ENCODE assay signal across 35 cellular contexts in the genomic region with DNA sequence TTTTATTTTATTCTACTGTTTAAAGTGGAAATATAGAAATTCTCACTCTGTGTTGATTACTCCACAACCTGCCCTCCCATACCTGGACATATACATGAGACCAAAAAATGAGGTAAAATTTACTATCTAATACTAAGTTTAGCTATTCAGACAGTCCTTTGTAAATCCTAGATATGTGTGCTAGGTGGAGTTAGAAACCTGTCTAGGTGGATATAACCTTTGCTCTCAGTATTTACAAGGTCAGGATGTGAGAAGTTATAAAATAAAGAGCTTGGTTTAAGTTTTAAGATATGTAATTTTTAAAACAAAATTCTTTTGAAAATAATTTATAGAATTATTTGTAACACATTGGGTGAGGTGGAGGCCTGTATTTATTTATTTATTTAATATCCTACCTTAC.
A peak's percentile ranks its signal among the peaks of the same experiment; 100 is the strongest.
DNase-seq lines count a peak whose midpoint lies in the region; ATAC-seq, FAIRE-seq and TF ChIP-seq lines count a peak whose summit lies in the region.
"Had no signal": no experiment of that assay in that cellular context is flagged by ENCODE, and none has a peak within 500 bp of the region (broad histone marks: within the 10 kb centered on the region; RNA-seq: fewer than 3 reads in every experiment).

No MANE protein-coding gene starts in this region.

- TF ChIP-seq CTCF in HCT116 (IDR thresholded peaks at IDR 0.05 in 2 of 3, conservative IDR thresholded peaks at IDR 0.05 in 1 of 3; ENCODE audit: borderline replicate concordance in 1 of 3, insufficient read depth in 1 of 3, low read depth in 2 of 3, low read length in 2 of 3) (no peak), mucosa of descending colon (IDR thresholded peaks at IDR 0.05) (no peak), prostate gland (IDR thresholded peaks at IDR 0.05) (no peak), GM10248 (IDR thresholded peaks at IDR 0.05; ENCODE audit: control extremely low read depth, extremely low read depth, low read depth, missing control alignments) (no peak)

- no peak overlapping the region; the same call in 1 of the 2 replicates for H3K9ac ChIP-seq in HCT116 (ENCODE audit: low read length)
- H3K9ac ChIP-seq: BLaER1; BLaER1 treated with 17β-estradiol and CSF1 and Interleukin-3, amounts not matched to agents 10 nM and 100 nM had no signal

- TF ChIP-seq RAD21 in HCT116 (IDR thresholded peaks at IDR 0.05; ENCODE audit: low read depth), result no peak

- POLR2A ChIA-PET in HCT116 (lab: Charles Lee) (no interaction called here), GM10248 (lab: Yijun Ruan, JAX) (no interaction called here)

- H3K27ac ChIP-seq in HCT116 (ENCODE audit: low read depth, low read length) (peak overlapping the region; percentile 94), small intestine (ENCODE audit: low read depth in 1 of 2, low read length in 1 of 2) (no peak overlapping the region), prostate gland (no peak overlapping the region)
- H3K27ac ChIP-seq: 22Rv1; A549; BLaER1; BLaER1 treated with 17β-estradiol and CSF1 and Interleukin-3, amounts not matched to agents 10 nM and 100 nM; C4-2B had no signal

- H4K20me1 ChIP-seq in HCT116 (ENCODE audit: insufficient read depth), result no peaks in the 10 kb centered on the region
- H4K20me1 ChIP-seq: BLaER1; BLaER1 treated with 17β-estradiol and CSF1 and Interleukin-3, amounts not matched to agents 10 nM and 100 nM had no signal

- no peak overlapping the region for H2AFZ ChIP-seq in HCT116 (ENCODE audit: low read depth, low read length, poor library complexity, severe bottlenecking)

- intact Hi-C loops in HCT116 (cut with micrococcal nuclease) (no loop called here), left colon (cut with DNase I, micrococcal nuclease) (no loop called here), mucosa of descending colon (cut with DNase I, micrococcal nuclease) (no loop called here), prostate gland (cut with DNase I) (no loop called here)

- no peaks in the 10 kb centered on the region for H3K27me3 ChIP-seq in HCT116 (ENCODE audit: insufficient read depth, low read length)
- no peaks in the 10 kb centered on the region for H3K27me3 ChIP-seq in small intestine (ENCODE audit: control insufficient read depth in 2 of 2, insufficient read depth in 2 of 2, low read length in 2 of 2)
- no peaks in the 10 kb centered on the region for H3K27me3 ChIP-seq in prostate gland (replicated peaks; ENCODE audit: insufficient read depth)
- H3K27me3 ChIP-seq: BE2C; BLaER1; BLaER1 treated with 17β-estradiol and CSF1 and Interleukin-3, amounts not matched to agents 10 nM and 100 nM had no signal

- CTCF ChIA-PET in HCT116 (lab: Charles Lee), result no interaction called here
- CTCF ChIA-PET in GM10248 (lab: Yijun Ruan, JAX), result interaction anchor here (1.4 kb wide), 1 partner anchor 9 kb away, joined by 3 read pairs; no protein-coding TSS in a partner anchor

- no peaks in the 10 kb centered on the region for H3K9me2 ChIP-seq in HCT116 (ENCODE audit: insufficient read depth)

- no peak for FAIRE-seq in small intestine (lab: Jason Lieb, UNC)
- FAIRE-seq: A204.1, A549, D721Med had no signal

- H3K4me2 ChIP-seq in HCT116 (ENCODE audit: low read length), result no peak overlapping the region
- H3K4me2 ChIP-seq: A549; BLaER1; BLaER1 treated with 17β-estradiol and CSF1 and Interleukin-3, amounts not matched to agents 10 nM and 100 nM had no signal

- no TSS peak for BruUV-seq in HCT116 (replicated peaks; lab: Mats Ljungman, UMichigan)

- H3K4me1 ChIP-seq in HCT116 (ENCODE audit: control insufficient read depth in 1 of 2, insufficient read depth in 2 of 2, low read length in 2 of 2), result peaks cover 87 to 94% of the 10 kb centered on the region in 2 experiments
- H3K4me1 ChIP-seq in mucosa of descending colon (ENCODE audit: low read depth), result peaks cover 13% of the 10 kb centered on the region
- peaks cover 0 to 2% of the 10 kb centered on the region in 2 donors for H3K4me1 ChIP-seq in small intestine (ENCODE audit: control insufficient read depth in 2 of 2, insufficient read depth in 1 of 2, low read depth in 1 of 2, low read length in 1 of 2)
- peaks cover 4% of the 10 kb centered on the region for H3K4me1 ChIP-seq in prostate gland (replicated peaks)
- H3K4me1 ChIP-seq: A549; BE2C; BLaER1; BLaER1 treated with 17β-estradiol and CSF1 and Interleukin-3, amounts not matched to agents 10 nM and 100 nM had no signal

- H3K79me2 ChIP-seq in HCT116 (ENCODE audit: insufficient read depth, low read length), result peaks cover 59% of the 10 kb centered on the region

- H3K4me3 ChIP-seq in HCT116 (replicated peaks in 1 of 2; ENCODE audit: low read depth in 1 of 2, low read length in 2 of 2), result no peak overlapping the region
- H3K4me3 ChIP-seq in mucosa of descending colon, result no peak overlapping the region
- H3K4me3 ChIP-seq in small intestine (ENCODE audit: low read depth in 1 of 2, low read length in 2 of 2), result no peak overlapping the region
- no peak overlapping the region for H3K4me3 ChIP-seq in prostate gland
- H3K4me3 ChIP-seq: A549; BLaER1; BLaER1 treated with 17β-estradiol and CSF1 and Interleukin-3, amounts not matched to agents 10 nM and 100 nM had no signal

- H3K36me3 ChIP-seq in HCT116 (ENCODE audit: control insufficient read depth in 1 of 2, insufficient read depth in 2 of 2, low read length in 2 of 2) (no peaks in the 10 kb centered on the region), mucosa of descending colon (ENCODE audit: low read depth) (no peaks in the 10 kb centered on the region), small intestine (ENCODE audit: control insufficient read depth in 2 of 2, insufficient read depth in 2 of 2, low read length in 2 of 2) (no peaks in the 10 kb centered on the region), prostate gland (no peaks in the 10 kb centered on the region)
- H3K36me3 ChIP-seq: BE2C; BLaER1; BLaER1 treated with 17β-estradiol and CSF1 and Interleukin-3, amounts not matched to agents 10 nM and 100 nM had no signal

- no peaks in the 10 kb centered on the region for H3K9me3 ChIP-seq in HCT116 (ENCODE audit: control insufficient read depth in 1 of 2, insufficient read depth in 1 of 2, low read depth in 1 of 2, low read length in 2 of 2)
- H3K9me3 ChIP-seq in mucosa of descending colon, result no peaks in the 10 kb centered on the region
- H3K9me3 ChIP-seq in small intestine (ENCODE audit: control insufficient read depth, low read depth), result no peaks in the 10 kb centered on the region
- H3K9me3 ChIP-seq in prostate gland, result no peaks in the 10 kb centered on the region
- H3K9me3 ChIP-seq: A549; BE2C; BLaER1; BLaER1 treated with 17β-estradiol and CSF1 and Interleukin-3, amounts not matched to agents 10 nM and 100 nM; Caco-2 had no signal

- RAD21 ChIA-PET in HCT116 (lab: Charles Lee; ENCODE audit: low non-redundant PET in 1 of 2, low total read pairs in 2 of 2, uncharacterized antibody in 2 of 2, unreplicated experiment in 2 of 2), result no interaction called here

- no peak for DNase-seq in HCT116 (ENCODE audit: low read depth, low spot score)
- DNase-seq in left colon, result no peak
- no peak for DNase-seq in mucosa of descending colon
- DNase-seq in small intestine, result peak; percentile 42
- DNase-seq in cerebellar nuclear complex (lab: John Stamatoyannopoulos, UW), result no peak
- DNase-seq in prostate gland (ENCODE audit: low spot score), result no peak
- DNase-seq in GM10248 (ENCODE audit: extremely low spot score), result no peak
- no peak for DNase-seq in D341Med (ENCODE audit: low spot score)
- DNase-seq: 8988T; ACHN; AML-193; BE2C; C1 segment of cervical spinal cord; Caco-2; Calu3; CD4-positive, alpha-beta memory T cell; CD4-positive, alpha-beta T cell; CD4-positive, CD25-positive, alpha-beta regulatory T cell; CD8-positive, alpha-beta memory T cell; CD8-positive, alpha-beta T cell; COR-L47; DMS 273 treated with DMSO at 0.1 percent for 48 hours; DMS153; DMS53; DMS79; DMS79 treated with DMSO at 0.1 percent for 48 hours; DND-41; EL had no signal

- ATAC-seq in HCT116, result no peak
- peak; percentile 74 for ATAC-seq in left colon
- peak; percentile 58 for ATAC-seq in mucosa of descending colon
- ATAC-seq: A549; CD8-positive, alpha-beta T cell had no signal

- no peak for TF ChIP-seq POLR2A in HCT116 (IDR thresholded peaks at IDR 0.05; ENCODE audit: borderline replicate concordance, extremely low read depth, insufficient read depth, insufficient read length)
- TF ChIP-seq POLR2A in prostate gland (IDR thresholded peaks at IDR 0.05), result no peak

TF ChIP-seq in HCT116, 20 proteins besides CTCF, POLR2A, EP300 and RAD21 (continues in another document):
- no peak for TF ChIP-seq ZNF274 (IDR thresholded peaks at IDR 0.05; ENCODE audit: low read depth, low read length)
- TF ChIP-seq CBX3 (IDR thresholded peaks at IDR 0.05; ENCODE audit: low read depth), result no peak
- TF ChIP-seq ZBTB33 (IDR thresholded peaks at IDR 0.05; ENCODE audit: extremely low read depth, insufficient replicate concordance, low read length), result no peak
- no peak for TF ChIP-seq POLR2AphosphoS5 (IDR thresholded peaks at IDR 0.05; ENCODE audit: low read depth, low read length)
- no peak for TF ChIP-seq EGR1 (IDR thresholded peaks at IDR 0.05; ENCODE audit: low read depth)
- TF ChIP-seq TCF7L2 (IDR thresholded peaks at IDR 0.05; ENCODE audit: borderline replicate concordance, extremely low read depth, insufficient read depth, insufficient read length), result no peak
- TF ChIP-seq EZH2 (IDR thresholded peaks at IDR 0.05), result no peak
- no peak for TF ChIP-seq ZFX (IDR thresholded peaks at IDR 0.05)
- TF ChIP-seq CEBPB (IDR thresholded peaks at IDR 0.05; ENCODE audit: low read depth), result no peak
- TF ChIP-seq JUND (IDR thresholded peaks at IDR 0.05), result no peak
- TF ChIP-seq SRF (IDR thresholded peaks at IDR 0.05; ENCODE audit: low read depth), result no peak
- no peak for TF ChIP-seq YY1 (IDR thresholded peaks at IDR 0.05; ENCODE audit: extremely low read depth, insufficient replicate concordance, low read depth, low read length)
- no peak for TF ChIP-seq ELF1 (IDR thresholded peaks at IDR 0.05; ENCODE audit: borderline replicate concordance, low read depth)
- no peak for TF ChIP-seq SIN3A (IDR thresholded peaks at IDR 0.05; ENCODE audit: low read depth)
- no peak for TF ChIP-seq SP1 (IDR thresholded peaks at IDR 0.05; ENCODE audit: low read depth)
